In the genomic region with DNA sequence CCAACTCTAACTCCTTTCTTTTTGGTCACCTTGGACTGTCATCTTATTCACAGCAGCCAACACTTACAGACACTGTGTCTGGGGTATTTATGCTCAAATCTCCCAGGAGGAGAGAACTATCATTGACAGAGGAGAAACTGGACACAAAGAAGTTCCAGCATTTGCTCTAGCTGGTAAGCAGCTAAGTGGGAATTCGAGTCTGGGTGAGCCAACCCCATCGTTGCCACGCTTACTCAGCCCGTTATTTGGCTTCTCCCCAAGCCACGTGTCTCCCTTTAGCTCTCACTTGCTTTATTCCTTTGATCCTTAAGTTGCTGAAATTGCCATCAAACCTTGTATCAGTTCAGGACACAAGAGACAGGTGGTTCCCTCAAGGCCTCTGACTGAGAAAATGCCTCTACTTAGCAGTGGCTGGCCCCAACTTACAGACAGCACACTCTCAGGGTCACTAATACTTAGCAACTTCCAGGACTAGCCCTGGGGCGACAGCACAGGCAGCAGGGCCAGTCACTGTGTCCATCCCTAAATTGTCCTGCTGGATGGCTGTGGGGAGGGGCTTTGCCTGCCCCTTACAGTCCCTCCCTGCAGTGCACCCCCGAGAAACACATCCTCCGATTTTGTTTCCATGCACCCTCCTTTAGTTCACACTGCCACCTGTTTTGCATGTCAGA, we compare ENCODE assay signal across 1 cellular context.
TF ChIP-seq lines count a peak whose summit lies in the region.

No MANE protein-coding gene starts in this region.

TF ChIP-seq in HepG2, 621 proteins besides CTCF, POLR2A, EP300 and RAD21:
- TF ChIP-seq ZNF264 (CRISPR knock-in tag; IDR thresholded peaks at IDR 0.05) (no peak), ZNF766 (CRISPR knock-in tag; IDR thresholded peaks at IDR 0.05; ENCODE audit: borderline replicate concordance) (no peak), SPEN (CRISPR knock-in tag; IDR thresholded peaks at IDR 0.05; ENCODE audit: low read depth) (no peak), YEATS4 (CRISPR knock-in tag; IDR thresholded peaks at IDR 0.05; ENCODE audit: borderline replicate concordance) (no peak), XBP1 (CRISPR knock-in tag; IDR thresholded peaks at IDR 0.05) (no peak), ZNF564 (CRISPR knock-in tag; IDR thresholded peaks at IDR 0.05) (no peak), ATM (IDR thresholded peaks at IDR 0.05; ENCODE audit: borderline replicate concordance) (no peak), GATAD2A (CRISPR knock-in tag; IDR thresholded peaks at IDR 0.05) (no peak), SOX5 (CRISPR knock-in tag; IDR thresholded peaks at IDR 0.05; ENCODE audit: borderline replicate concordance) (no peak), MEIS1 (CRISPR knock-in tag; IDR thresholded peaks at IDR 0.05; ENCODE audit: borderline replicate concordance) (no peak), JDP2 (CRISPR knock-in tag; IDR thresholded peaks at IDR 0.05; ENCODE audit: borderline replicate concordance) (no peak), CBX1 (IDR thresholded peaks at IDR 0.05; ENCODE audit: low read depth) (no peak)
- TF ChIP-seq, protein P1, sequence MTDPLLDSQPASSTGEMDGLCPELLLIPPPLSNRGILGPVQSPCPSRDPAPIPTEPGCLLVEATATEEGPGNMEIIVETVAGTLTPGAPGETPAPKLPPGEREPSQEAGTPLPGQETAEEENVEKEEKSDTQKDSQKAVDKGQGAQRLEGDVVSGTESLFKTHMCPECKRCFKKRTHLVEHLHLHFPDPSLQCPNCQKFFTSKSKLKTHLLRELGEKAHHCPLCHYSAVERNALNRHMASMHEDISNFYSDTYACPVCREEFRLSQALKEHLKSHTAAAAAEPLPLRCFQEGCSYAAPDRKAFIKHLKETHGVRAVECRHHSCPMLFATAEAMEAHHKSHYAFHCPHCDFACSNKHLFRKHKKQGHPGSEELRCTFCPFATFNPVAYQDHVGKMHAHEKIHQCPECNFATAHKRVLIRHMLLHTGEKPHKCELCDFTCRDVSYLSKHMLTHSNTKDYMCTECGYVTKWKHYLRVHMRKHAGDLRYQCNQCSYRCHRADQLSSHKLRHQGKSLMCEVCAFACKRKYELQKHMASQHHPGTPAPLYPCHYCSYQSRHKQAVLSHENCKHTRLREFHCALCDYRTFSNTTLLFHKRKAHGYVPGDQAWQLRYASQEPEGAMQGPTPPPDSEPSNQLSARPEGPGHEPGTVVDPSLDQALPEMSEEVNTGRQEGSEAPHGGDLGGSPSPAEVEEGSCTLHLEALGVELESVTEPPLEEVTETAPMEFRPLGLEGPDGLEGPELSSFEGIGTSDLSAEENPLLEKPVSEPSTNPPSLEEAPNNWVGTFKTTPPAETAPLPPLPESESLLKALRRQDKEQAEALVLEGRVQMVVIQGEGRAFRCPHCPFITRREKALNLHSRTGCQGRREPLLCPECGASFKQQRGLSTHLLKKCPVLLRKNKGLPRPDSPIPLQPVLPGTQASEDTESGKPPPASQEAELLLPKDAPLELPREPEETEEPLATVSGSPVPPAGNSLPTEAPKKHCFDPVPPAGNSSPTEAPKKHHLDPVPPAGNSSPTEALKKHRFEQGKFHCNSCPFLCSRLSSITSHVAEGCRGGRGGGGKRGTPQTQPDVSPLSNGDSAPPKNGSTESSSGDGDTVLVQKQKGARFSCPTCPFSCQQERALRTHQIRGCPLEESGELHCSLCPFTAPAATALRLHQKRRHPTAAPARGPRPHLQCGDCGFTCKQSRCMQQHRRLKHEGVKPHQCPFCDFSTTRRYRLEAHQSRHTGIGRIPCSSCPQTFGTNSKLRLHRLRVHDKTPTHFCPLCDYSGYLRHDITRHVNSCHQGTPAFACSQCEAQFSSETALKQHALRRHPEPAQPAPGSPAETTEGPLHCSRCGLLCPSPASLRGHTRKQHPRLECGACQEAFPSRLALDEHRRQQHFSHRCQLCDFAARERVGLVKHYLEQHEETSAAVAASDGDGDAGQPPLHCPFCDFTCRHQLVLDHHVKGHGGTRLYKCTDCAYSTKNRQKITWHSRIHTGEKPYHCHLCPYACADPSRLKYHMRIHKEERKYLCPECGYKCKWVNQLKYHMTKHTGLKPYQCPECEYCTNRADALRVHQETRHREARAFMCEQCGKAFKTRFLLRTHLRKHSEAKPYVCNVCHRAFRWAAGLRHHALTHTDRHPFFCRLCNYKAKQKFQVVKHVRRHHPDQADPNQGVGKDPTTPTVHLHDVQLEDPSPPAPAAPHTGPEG (CRISPR knock-in tag; IDR thresholded peaks at IDR 0.05): no peak
